In genomic region chr14:68777644-68778043, GRCh38 we compare ENCODE assay signal across 27 cellular contexts. TPM values are rescaled to one million over a fixed set of nuclear protein-coding genes. Genes with fewer than 3 reads are reported as not detected.
DNase-seq lines count a peak whose midpoint lies in the region; ATAC-seq, FAIRE-seq and TF ChIP-seq lines count a peak whose summit lies in the region.
"Had no signal": no experiment of that assay in that cellular context is flagged by ENCODE, and none has a peak within 500 bp of the region (broad histone marks: within the 10 kb centered on the region; RNA-seq: fewer than 3 reads in every experiment).

No MANE protein-coding gene starts in this region.

- TF ChIP-seq POLR2A in A549 (IDR thresholded peaks at IDR 0.05; ENCODE audit: low read length) (no peak), K562 (conservative IDR thresholded peaks at IDR 0.05) (no peak)

- FAIRE-seq in A549 (lab: Jason Lieb, UNC) (no peak), K562 (lab: Jason Lieb, UNC) (no peak)
- FAIRE-seq: GM12878 had no signal

- H3K4me3 ChIP-seq in A549 (no peak overlapping the region), K562 (no peak overlapping the region), neural progenitor cell (no peak overlapping the region), BE2C (ENCODE audit: low read depth, low read length) (no peak overlapping the region)
- no peak overlapping the region for H3K4me3 ChIP-seq in CD8-positive, alpha-beta memory T cell (ENCODE audit: low read length)
- H3K4me3 ChIP-seq: cardiac muscle cell, GM12878, ovary, upper lobe of left lung had no signal

- H3K9me3 Mint-ChIP-seq in CD8-positive, alpha-beta memory T cell: no peaks in the 10 kb centered on the region
- H3K9me3 Mint-ChIP-seq in neural progenitor cell: peaks cover 8% of the 10 kb centered on the region
- H3K9me3 Mint-ChIP-seq: WTC11 had no signal

- CTCF ChIA-PET in A549 (lab: Yijun Ruan, JAX): interaction anchor here (1.3 to 4.2 kb wide), 3 partner anchors 12 to 840 kb away, joined by 3 to 16 read pairs (median 4); no protein-coding TSS in a partner anchor
- CTCF ChIA-PET in CD8-positive, alpha-beta memory T cell (lab: Charles Lee): interaction anchor here (6.6 kb wide), 1 partner anchor 13 kb away, joined by 88 read pairs; the partner anchor contains the start of gene ZFP36L1
- CTCF ChIA-PET in K562 (lab: Yijun Ruan, JAX; ENCODE audit: low intra/inter-chr PET ratio): no interaction called here

- peaks cover 0 to 4% (median 3%) of the 10 kb centered on the region in 3 donors for H3K36me3 Mint-ChIP-seq in CD8-positive, alpha-beta memory T cell
- H3K36me3 Mint-ChIP-seq in neural progenitor cell: no peaks in the 10 kb centered on the region
- H3K36me3 Mint-ChIP-seq: activated naive CD8-positive, alpha-beta T cell; IgD-negative memory B cell; naive thymus-derived CD8-positive, alpha-beta T cell; WTC11 had no signal

- H3K4me1 ChIP-seq in A549 (peaks cover 48% of the 10 kb centered on the region), K562 (replicated peaks in 1 of 2; ENCODE audit: control insufficient read depth in 2 of 2, insufficient read depth in 2 of 2, low read length in 2 of 2) (peaks cover 17 to 45% of the 10 kb centered on the region in 2 experiments), neural progenitor cell (peaks cover 15% of the 10 kb centered on the region), BE2C (no peaks in the 10 kb centered on the region)
- peaks cover 63% of the 10 kb centered on the region for H3K4me1 ChIP-seq in CD8-positive, alpha-beta memory T cell (ENCODE audit: insufficient read depth, low read length)

- intact Hi-C loops in K562 (cut with micrococcal nuclease): no loop called here
- intact Hi-C loops in sciatic nerve (cut with DNase I): no loop called here

- no peak for ATAC-seq in A549
- ATAC-seq in K562: no peak
- ATAC-seq in sciatic nerve: no peak
- ATAC-seq in HG02840 (IDR thresholded peaks at IDR 0.05; ENCODE audit: low FRiP score, unreplicated experiment): no peak
- ATAC-seq: GM12878; naive thymus-derived CD8-positive, alpha-beta T cell; WTC11 had no signal

- no peaks in the 10 kb centered on the region for H3K27me3 Mint-ChIP-seq in CD8-positive, alpha-beta memory T cell
- H3K27me3 Mint-ChIP-seq in neural progenitor cell (ENCODE audit: insufficient read depth, low read depth): peaks cover 11% of the 10 kb centered on the region
- H3K27me3 Mint-ChIP-seq: activated naive CD8-positive, alpha-beta T cell; IgD-negative memory B cell; naive thymus-derived CD8-positive, alpha-beta T cell had no signal

- TF ChIP-seq EP300 in A549 (IDR thresholded peaks at IDR 0.05) (no peak), K562 (IDR thresholded peaks at IDR 0.05; ENCODE audit: low read length) (no peak)

- H3K9me1 ChIP-seq in K562 (ENCODE audit: control insufficient read depth, insufficient read depth, low read length): no peaks in the 10 kb centered on the region

- TF ChIP-seq RAD21 in A549 (conservative IDR thresholded peaks at IDR 0.05 in 1 of 2, IDR thresholded peaks at IDR 0.05 in 1 of 2) (no peak), K562 (CRISPR knock-in tag; conservative IDR thresholded peaks at IDR 0.05 in 1 of 2, IDR thresholded peaks at IDR 0.05 in 1 of 2) (no peak)

- H3K4me1 Mint-ChIP-seq in CD8-positive, alpha-beta memory T cell: peaks cover 69 to 90% (median 74%) of the 10 kb centered on the region in 3 donors
- peaks cover 45% of the 10 kb centered on the region for H3K4me1 Mint-ChIP-seq in neural progenitor cell

- H3K27ac ChIP-seq in A549 (peak overlapping the region; percentile 94 to 100), K562 (ENCODE audit: extremely low read depth, low read depth, low read length) (no peak overlapping the region), neural progenitor cell (no peak overlapping the region)
- H3K27ac ChIP-seq in CD8-positive, alpha-beta memory T cell (ENCODE audit: low read depth, low read length): no peak overlapping the region
- H3K27ac ChIP-seq: cardiac muscle cell had no signal

- 88% methylated on average over 1 of the region's 1 CpG for WGBS in A549 (ENCODE audit: missing lambda C conversion rate)
- whole genome bisulfite sequencing in K562 (ENCODE audit: insufficient coverage, low coverage, missing lambda C conversion rate): 50% methylated on average over 1 of the region's 1 CpG

- no TSS peak for BruUV-seq in K562 (replicated peaks; lab: Mats Ljungman, UMichigan)

- no peaks in the 10 kb centered on the region for H3K36me3 ChIP-seq in CD8-positive, alpha-beta memory T cell (ENCODE audit: insufficient read depth, low read length)
- no peaks in the 10 kb centered on the region for H3K36me3 ChIP-seq in K562 (ENCODE audit: control insufficient read depth, insufficient read depth, low read length)
- no peaks in the 10 kb centered on the region for H3K36me3 ChIP-seq in neural progenitor cell
- no peaks in the 10 kb centered on the region for H3K36me3 ChIP-seq in BE2C
- H3K36me3 ChIP-seq: cardiac muscle cell, ovary, upper lobe of left lung had no signal

- no peak overlapping the region for H3K4me3 Mint-ChIP-seq in CD8-positive, alpha-beta memory T cell
- no peak overlapping the region for H3K4me3 Mint-ChIP-seq in neural progenitor cell
- H3K4me3 Mint-ChIP-seq: activated naive CD8-positive, alpha-beta T cell; IgD-negative memory B cell; naive thymus-derived CD8-positive, alpha-beta T cell; WTC11 had no signal

- no peaks in the 10 kb centered on the region for H3F3A ChIP-seq in neural progenitor cell (ENCODE audit: low read depth)

- peak overlapping the region in 6 of 8 donors; percentile 77 to 99 (median 98) for H3K27ac Mint-ChIP-seq in CD8-positive, alpha-beta memory T cell
- peak overlapping the region; percentile 58 for H3K27ac Mint-ChIP-seq in neural progenitor cell
- H3K27ac Mint-ChIP-seq: activated naive CD8-positive, alpha-beta T cell; IgD-negative memory B cell; WTC11 had no signal

- in situ Hi-C loops in K562 (cut with MboI): no loop called here

- TF ChIP-seq CTCF in A549 (IDR thresholded peaks at IDR 0.05) (no peak), K562 (IDR thresholded peaks at IDR 0.05 in 2 of 3, conservative IDR thresholded peaks at IDR 0.05 in 1 of 3; ENCODE audit: insufficient read depth in 2 of 3, low read depth in 1 of 3, low read length in 3 of 3) (no peak), neural progenitor cell (IDR thresholded peaks at IDR 0.05) (no peak), BE2C (IDR thresholded peaks at IDR 0.05; ENCODE audit: low read depth, low read length) (no peak)

- peak overlapping the region; percentile 66 for H3K4me2 ChIP-seq in A549
- no peak overlapping the region for H3K4me2 ChIP-seq in K562 (ENCODE audit: insufficient read depth, low read length)
- H3K4me2 ChIP-seq in neural progenitor cell: no peak overlapping the region

- no peaks in the 10 kb centered on the region for H3K27me3 ChIP-seq in CD8-positive, alpha-beta memory T cell (ENCODE audit: insufficient read depth, low read length, poor library complexity, severe bottlenecking)
- H3K27me3 ChIP-seq in K562 (ENCODE audit: control insufficient read depth in 2 of 2, insufficient read depth in 2 of 2, low read length in 2 of 2) (no peaks in the 10 kb centered on the region), neural progenitor cell (no peaks in the 10 kb centered on the region), BE2C (no peaks in the 10 kb centered on the region)
- H3K27me3 ChIP-seq: cardiac muscle cell, ovary, upper lobe of left lung had no signal

- H3K9ac ChIP-seq in K562 (ENCODE audit: insufficient read depth in 1 of 2, low read depth in 2 of 2, low read length in 2 of 2) (no peak overlapping the region), neural progenitor cell (no peak overlapping the region)

- no peaks in the 10 kb centered on the region for H4K20me1 ChIP-seq in K562 (replicated peaks; ENCODE audit: control insufficient read depth, insufficient read depth, low read length)
- H4K20me1 ChIP-seq in neural progenitor cell (ENCODE audit: low read depth): no peaks in the 10 kb centered on the region

- peaks cover 22% of the 10 kb centered on the region for H3K9me3 ChIP-seq in A549
- no peaks in the 10 kb centered on the region for H3K9me3 ChIP-seq in CD8-positive, alpha-beta memory T cell (ENCODE audit: low read length)
- H3K9me3 ChIP-seq in K562 (replicated peaks; ENCODE audit: control insufficient read depth, insufficient read depth, low read depth, low read length): no peaks in the 10 kb centered on the region
- H3K9me3 ChIP-seq in neural progenitor cell (ENCODE audit: low read depth): no peaks in the 10 kb centered on the region
- no peaks in the 10 kb centered on the region for H3K9me3 ChIP-seq in BE2C
- H3K9me3 ChIP-seq: ovary had no signal

- DNase-seq in A549 (ENCODE audit: low read depth in 1 of 2, low spot score in 1 of 2) (no peak), K562 (ENCODE audit: extremely low read depth in 1 of 4, low spot score in 3 of 4) (no peak), neural progenitor cell (ENCODE audit: low spot score) (no peak), sciatic nerve (ENCODE audit: low spot score) (no peak), NCI-H1930 (lab: John Stamatoyannopoulos, UW) (no peak), BE2C (no peak)
- DNase-seq in CD8-positive, alpha-beta memory T cell: no peak
- DNase-seq: aorta, C1 segment of cervical spinal cord, cortex of kidney, EL, foreskin melanocyte, GOT3, NCI-H1048, NCI-H187, NCI-H2171 treated with DMSO at 0.1 percent for 48 hours, NCI-H524 treated with DMSO at 0.1 percent for 48 hours, ovary, SIG-M5 had no signal

- POLR2A ChIA-PET in A549 (lab: Yijun Ruan, JAX) (interaction anchor here (1.2 to 3.9 kb wide), 2 partner anchors 15 to 833 kb away, joined by 3 to 37 read pairs; partner anchors contain the start of gene ZFP36L1), K562 (lab: Yijun Ruan, JAX) (interaction anchor here (3.0 kb wide), 1 partner anchor 15 kb away, joined by 7 read pairs; the partner anchor contains the start of gene ZFP36L1)
- POLR2A ChIA-PET in CD8-positive, alpha-beta memory T cell (lab: Charles Lee): no interaction called here

- H2AFZ ChIP-seq in K562 (ENCODE audit: low read depth, low read length) (no peak overlapping the region), neural progenitor cell (replicated peaks) (no peak overlapping the region)

- H3K79me2 ChIP-seq in K562 (ENCODE audit: control insufficient read depth, insufficient read depth, low read length) (no peaks in the 10 kb centered on the region), neural progenitor cell (ENCODE audit: low read depth) (no peaks in the 10 kb centered on the region)

RNA-seq across cellular contexts. Expression of gene ZFP36L1, which starts 15.2 kb away (rescaled TPM):
- polyA plus RNA-seq in A549 (2011; rRNA removed): 73.8 and 76.4 TPM in 2 replicates
- polyA plus RNA-seq in A549 (2012; cell fraction: cytosol; rRNA removed): 303 and 417 TPM in 2 replicates
- polyA plus RNA-seq in A549 (2012; cell fraction: nucleus; rRNA removed): 621 and 1,069 TPM in 2 replicates
- 109 to 135 TPM (median 114 TPM) in 3 replicates for polyA plus RNA-seq in A549 (2017; fragmentation: RNase III; extraction: RNeasy Plus Mini Kit Qiagen cat#74134 plus additional on column Dnase treatment)
- 45.3 and 60.5 TPM in 2 replicates for polyA minus RNA-seq in A549 (2011; rRNA and poly(A)+ RNA removed)
- total RNA-seq in CD8-positive, alpha-beta memory T cell: 100 to 1,000 TPM; 128 to 133 TPM
- polyA plus RNA-seq in CD8-positive, alpha-beta memory T cell: 124 TPM
- total RNA-seq in K562 (2011; cell fraction: chromatin; rRNA removed; ENCODE audit: low replicate concordance): 11.8 and 14.3 TPM in 2 replicates
- total RNA-seq in K562 (2011; cell fraction: nucleolus; rRNA removed): 10.0 and 12.0 TPM in 2 replicates
- 10.0 and 20.1 TPM in 2 replicates for total RNA-seq in K562 (2011; cell fraction: nucleoplasm; rRNA removed)
- 5.3 and 6.2 TPM in 2 replicates for total RNA-seq in K562 (2014; rRNA removed)
- 3.2 and 4.0 TPM in 2 replicates for total RNA-seq in K562 (2014; rRNA removed; fragmentation: Illumina TruSeq; extraction: Trizol)
- 3.7 and 3.8 TPM in 2 replicates for total RNA-seq in K562 (2015; rRNA removed; fragmentation: Illumina TruSeq; extraction: Trizol)
- 26.6 and 27.2 TPM in 2 replicates for total RNA-seq in K562 (2021)
- polyA plus RNA-seq in K562 (2011; rRNA removed): 3.7 and 6.6 TPM in 2 replicates
- 10.0 and 19.9 TPM in 2 replicates for polyA plus RNA-seq in K562 (2011; cell fraction: cytosol; rRNA removed)
- 14.4 and 33.2 TPM in 2 replicates for polyA plus RNA-seq in K562 (2011; cell fraction: nucleus; rRNA removed)
- 9.5 and 18.5 TPM in 2 replicates for polyA plus RNA-seq in K562 (2012)
- polyA plus RNA-seq in K562 (2014; fragmentation: Illumina TruSeq; extraction: Trizol): 13.7 and 15.5 TPM in 2 replicates
- 1 to 10 TPM; 1.3 to 3.2 TPM for polyA plus RNA-seq in K562 (2014; fragmentation: Nextera tagmentation; extraction: Ambion mirVana)
- polyA plus RNA-seq in K562 (2014; rRNA removed): 11.1 and 11.7 TPM in 2 replicates
- 3.1 TPM in 2 replicates for polyA minus RNA-seq in K562 (2011; rRNA and poly(A)+ RNA removed)
- polyA minus RNA-seq in K562 (2011; cell fraction: cytosol; rRNA and poly(A)+ RNA removed): 15.1 and 34.9 TPM in 2 replicates
- polyA minus RNA-seq in K562 (2011; cell fraction: nucleus; rRNA and poly(A)+ RNA removed): 9.0 and 10.3 TPM in 2 replicates
- 42.9 and 95.5 TPM in 2 replicates for total RNA-seq in neural progenitor cell (ENCODE audit: low replicate concordance)
- total RNA-seq in sciatic nerve: 434 TPM
- polyA plus RNA-seq in BE2C (2012; ENCODE audit: insufficient read depth, insufficient read length, low read depth): 0.71 TPM

Comparison
In these comparisons a context has a peak if more than half of its experiments do, and no peak if none do; other contexts are left out.
1. H3K27ac ChIP-seq: peak in A549 (2 of 2); none in CD8-positive, alpha-beta memory T cell (single experiment), K562 (single experiment) and neural progenitor cell (single experiment).